1 cellular context compared by ENCODE assay signal in genomic region chr7:6178273-6179029, GRCh38.
TF ChIP-seq lines count a peak whose summit lies in the region.

No MANE protein-coding gene starts in this region.

TF ChIP-seq in HepG2, 621 proteins besides CTCF, POLR2A, EP300 and RAD21 (continued from another document):
- TF ChIP-seq TARDBP (CRISPR knock-in tag; IDR thresholded peaks at IDR 0.05) (no peak), SOX6 (IDR thresholded peaks at IDR 0.05) (no peak), SOX6 (CRISPR knock-in tag; IDR thresholded peaks at IDR 0.05) (no peak), KAT8 (CRISPR knock-in tag; IDR thresholded peaks at IDR 0.05) (no peak), ZFP82 (CRISPR knock-in tag; IDR thresholded peaks at IDR 0.05; ENCODE audit: borderline replicate concordance) (no peak), THYN1 (CRISPR knock-in tag; IDR thresholded peaks at IDR 0.05; ENCODE audit: borderline replicate concordance, low read depth) (no peak), TRIM22 (IDR thresholded peaks at IDR 0.05) (no peak), HNF1B (CRISPR knock-in tag; IDR thresholded peaks at IDR 0.05) (no peak)
